In the genomic region with DNA sequence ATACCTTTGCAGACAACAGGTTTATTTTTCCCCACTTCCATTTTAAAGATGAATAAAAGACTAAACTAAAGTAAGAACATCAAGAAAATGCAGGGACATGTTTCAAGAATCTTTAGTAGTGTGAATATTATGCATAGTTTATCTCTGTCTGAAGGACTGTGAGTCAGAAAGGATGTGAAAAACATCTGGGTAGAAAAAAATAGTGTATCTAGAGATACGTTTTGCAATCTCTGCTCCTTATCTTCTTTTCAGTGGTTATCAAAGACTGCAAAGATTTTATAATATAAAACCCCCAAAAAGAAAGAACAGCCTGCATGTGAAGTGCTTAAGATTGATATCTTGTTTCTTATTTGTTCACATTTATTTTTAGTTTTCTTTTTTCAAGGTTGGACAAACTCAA, we compare ENCODE assay signal across 17 cellular contexts.
A peak's percentile ranks its signal among the peaks of the same experiment; 100 is the strongest.
DNase-seq lines count a peak whose midpoint lies in the region; ATAC-seq and TF ChIP-seq lines count a peak whose summit lies in the region.
"Had no signal": no experiment of that assay in that cellular context is flagged by ENCODE, and none has a peak within 500 bp of the region (broad histone marks: within the 10 kb centered on the region; RNA-seq: fewer than 3 reads in every experiment).

No MANE protein-coding gene starts in this region.

- no peaks in the 10 kb centered on the region for H3K9me3 Mint-ChIP-seq in activated T-cell treated with anti-CD3 and anti-CD28 coated beads, Interleukin-2, amount 50 U/mL, for 72 hours
- peaks cover 4% of the 10 kb centered on the region for H3K9me3 Mint-ChIP-seq in activated T-cell treated with anti-CD3 and anti-CD28 coated beads, Interleukin-2, amount 50 U/mL, for 24 hours
- H3K9me3 Mint-ChIP-seq: nephron progenitor cell had no signal

- POLR2A ChIA-PET in RWPE1 (lab: Yijun Ruan, JAX; ENCODE audit: low non-redundant PET), result no interaction called here

- H3K79me2 ChIP-seq in smooth muscle cell (ENCODE audit: low read depth), result no peaks in the 10 kb centered on the region

- DNase-seq in activated T-cell treated with anti-CD3 and anti-CD28 coated beads, Interleukin-2, amount 50 U/mL, for 72 hours, result no peak
- DNase-seq in activated T-cell treated with anti-CD3 and anti-CD28 coated beads, Interleukin-2, amount 50 U/mL, for 24 hours, result no peak
- DNase-seq in RWPE1 (ENCODE audit: low spot score), result peak; percentile 27
- DNase-seq in epithelial cell of esophagus (ENCODE audit: low read depth), result peak; percentile 44
- DNase-seq in smooth muscle cell (lab: John Stamatoyannopoulos, UW; ENCODE audit: unreplicated experiment), result no peak
- DNase-seq in medulla oblongata (ENCODE audit: extremely low spot score), result no peak
- no peak for DNase-seq in kidney tubule cell (ENCODE audit: low spot score)
- DNase-seq in NCI-H82 (lab: John Stamatoyannopoulos, UW), result no peak
- DNase-seq: AML-193, islet precursor cell, NCI-H1436, nephron progenitor cell, upper lobe of right lung, WERI-Rb-1 had no signal

- H3K36me3 ChIP-seq in smooth muscle cell (ENCODE audit: low read depth), result no peaks in the 10 kb centered on the region
- H3K36me3 ChIP-seq: HAP-1, SJSA1, upper lobe of right lung, WERI-Rb-1 had no signal

- H3K27me3 ChIP-seq in smooth muscle cell (ENCODE audit: low read depth), result no peaks in the 10 kb centered on the region
- H3K27me3 ChIP-seq: SJSA1, upper lobe of right lung had no signal

- peak overlapping the region; percentile 79 for H3K27ac Mint-ChIP-seq in activated T-cell treated with anti-CD3 and anti-CD28 coated beads, Interleukin-2, amount 50 U/mL, for 72 hours
- no peak overlapping the region for H3K27ac Mint-ChIP-seq in activated T-cell treated with anti-CD3 and anti-CD28 coated beads, Interleukin-2, amount 50 U/mL, for 24 hours
- H3K27ac Mint-ChIP-seq: nephron progenitor cell had no signal

- peaks cover 45% of the 10 kb centered on the region for H3K4me1 Mint-ChIP-seq in activated T-cell treated with anti-CD3 and anti-CD28 coated beads, Interleukin-2, amount 50 U/mL, for 72 hours (ENCODE audit: low read depth)
- peaks cover 45% of the 10 kb centered on the region for H3K4me1 Mint-ChIP-seq in activated T-cell treated with anti-CD3 and anti-CD28 coated beads, Interleukin-2, amount 50 U/mL, for 24 hours (ENCODE audit: low read depth)
- H3K4me1 Mint-ChIP-seq: nephron progenitor cell had no signal

- no peak overlapping the region for H3K27ac ChIP-seq in RWPE1
- H3K27ac ChIP-seq in smooth muscle cell (ENCODE audit: low read depth), result peak overlapping the region; percentile 62
- H3K27ac ChIP-seq: SJSA1, upper lobe of right lung, WERI-Rb-1 had no signal

- peak overlapping the region; percentile 31 to 75 for H3K4me3 Mint-ChIP-seq in activated T-cell treated with anti-CD3 and anti-CD28 coated beads, Interleukin-2, amount 50 U/mL, for 72 hours
- no peak overlapping the region for H3K4me3 Mint-ChIP-seq in activated T-cell treated with anti-CD3 and anti-CD28 coated beads, Interleukin-2, amount 50 U/mL, for 24 hours
- H3K4me3 Mint-ChIP-seq: nephron progenitor cell had no signal

- H2AFZ ChIP-seq in smooth muscle cell (ENCODE audit: low read depth), result no peak overlapping the region

- no peak overlapping the region for H3K9ac ChIP-seq in smooth muscle cell (ENCODE audit: low read depth)

- CTCF ChIA-PET in RWPE1 (lab: Yijun Ruan, JAX), result no interaction called here

- H3K36me3 Mint-ChIP-seq in activated T-cell treated with anti-CD3 and anti-CD28 coated beads, Interleukin-2, amount 50 U/mL, for 72 hours (ENCODE audit: insufficient read depth in 2 of 2), result no peaks in the 10 kb centered on the region
- H3K36me3 Mint-ChIP-seq in activated T-cell treated with anti-CD3 and anti-CD28 coated beads, Interleukin-2, amount 50 U/mL, for 24 hours (ENCODE audit: low read depth), result no peaks in the 10 kb centered on the region

- H3K4me2 ChIP-seq in smooth muscle cell, result peak overlapping the region; percentile 74

- peaks cover 7% of the 10 kb centered on the region for H3K4me1 ChIP-seq in smooth muscle cell (ENCODE audit: low read depth)
- H3K4me1 ChIP-seq: HAP-1, upper lobe of right lung had no signal

- H3F3A ChIP-seq in smooth muscle cell (ENCODE audit: low read depth), result no peaks in the 10 kb centered on the region

- no peaks in the 10 kb centered on the region for H3K9me3 ChIP-seq in smooth muscle cell (replicated peaks; ENCODE audit: low read depth)
- H3K9me3 ChIP-seq: HAP-1, SJSA1, upper lobe of right lung had no signal

- TF ChIP-seq CTCF in RWPE1 (conservative IDR thresholded peaks at IDR 0.05; ENCODE audit: low read depth), result no peak
- TF ChIP-seq CTCF in epithelial cell of esophagus (IDR thresholded peaks at IDR 0.05; ENCODE audit: insufficient read depth, low read depth, low read length, missing control alignments), result no peak
- TF ChIP-seq CTCF in smooth muscle cell (IDR thresholded peaks at IDR 0.05; ENCODE audit: borderline replicate concordance, insufficient read depth, poor library complexity, severe bottlenecking), result no peak

- no peaks in the 10 kb centered on the region for H4K20me1 ChIP-seq in smooth muscle cell (ENCODE audit: low read depth)

- H3K27me3 Mint-ChIP-seq in activated T-cell treated with anti-CD3 and anti-CD28 coated beads, Interleukin-2, amount 50 U/mL, for 72 hours (ENCODE audit: low read depth), result peaks cover 4% of the 10 kb centered on the region
- no peaks in the 10 kb centered on the region for H3K27me3 Mint-ChIP-seq in activated T-cell treated with anti-CD3 and anti-CD28 coated beads, Interleukin-2, amount 50 U/mL, for 24 hours

- WGBS in smooth muscle cell (ENCODE audit: low lambda C conversion rate), result 6% methylated on average over 1 of the region's 1 CpG

- H3K4me3 ChIP-seq in epithelial cell of esophagus (ENCODE audit: low read length) (no peak overlapping the region), smooth muscle cell (peak overlapping the region; percentile 12)
- H3K4me3 ChIP-seq: HAP-1, SJSA1, upper lobe of right lung had no signal

- ATAC-seq in activated T-cell treated with anti-CD3 and anti-CD28 coated beads, Interleukin-2, amount 50 U/mL, for 72 hours (replicated peaks in 1 of 2), result peak in 1 of 2 donors; percentile 35
- ATAC-seq: HepG2, upper lobe of right lung had no signal

Comparison
In these comparisons a context has a peak if more than half of its experiments do, and no peak if none do; other contexts are left out.
1. DNase-seq: peak in RWPE1 (single experiment) and epithelial cell of esophagus (single experiment); none in activated T-cell treated with anti-CD3 and anti-CD28 coated beads, Interleukin-2, amount 50 U/mL, for 72 hours (0 of 2), activated T-cell treated with anti-CD3 and anti-CD28 coated beads, Interleukin-2, amount 50 U/mL, for 24 hours (single experiment), smooth muscle cell (single experiment), medulla oblongata (single experiment), kidney tubule cell (single experiment) and NCI-H82 (single experiment).